19 cellular contexts compared by ENCODE assay signal in the genomic region with DNA sequence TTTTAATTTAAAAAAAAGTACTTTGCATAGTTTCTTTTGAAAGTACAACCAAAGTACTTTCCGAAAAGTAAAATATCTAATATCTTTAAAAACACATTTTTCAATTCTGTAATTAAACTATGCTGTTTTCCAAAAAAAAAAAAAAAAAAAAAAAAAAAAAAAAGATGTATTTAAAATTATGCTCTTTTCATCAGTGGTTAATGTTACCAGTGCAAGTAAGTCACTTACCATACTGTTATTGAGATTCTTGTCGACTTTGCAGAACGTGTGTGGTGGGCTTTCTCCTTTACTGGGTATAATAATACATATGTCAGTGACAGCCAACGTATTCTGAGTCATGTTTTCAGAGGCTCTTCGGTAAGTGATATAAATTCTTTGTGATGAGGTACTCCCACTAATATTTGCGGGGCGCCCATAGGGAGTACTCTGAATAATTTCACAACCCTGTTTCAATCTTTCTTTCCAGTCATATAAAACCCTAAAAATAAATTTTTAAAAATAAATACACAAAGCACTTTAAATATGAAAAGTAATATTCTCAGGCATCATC.
"Had no signal": no experiment of that assay in that cellular context is flagged by ENCODE, and none has a peak within 500 bp of the region (broad histone marks: within the 10 kb centered on the region; RNA-seq: fewer than 3 reads in every experiment).

No MANE protein-coding gene starts in this region.

- H3K27ac Mint-ChIP-seq: activated CD4-positive, alpha-beta T cell treated with anti-CD3 and anti-CD28 coated beads, Interleukin-2, amount 10 ng/mL, durations not matched to agents 24 days and 14 days; activated naive CD4-positive, alpha-beta T cell treated with anti-CD3 and anti-CD28 coated beads for 36 hours; activated T-helper 17 cell treated with anti-CD3 and anti-CD28 coated beads, Interleukin-2, amount 50 U/mL, for 72 hours; endodermal cell; nephron; type B pancreatic cell had no signal

- H3K4me3 ChIP-seq: spleen, testis had no signal

- H3K27me3 ChIP-seq: spleen, testis had no signal

- H3K9ac ChIP-seq: parathyroid adenoma had no signal

- H3K4me1 ChIP-seq: parathyroid adenoma, testis had no signal

- H3K9me3 ChIP-seq: spleen, testis had no signal

- H3K4me3 Mint-ChIP-seq: activated CD4-positive, alpha-beta T cell treated with anti-CD3 and anti-CD28 coated beads, Interleukin-2, amount 10 ng/mL, durations not matched to agents 24 days and 14 days; activated CD8-positive, alpha-beta T cell treated with anti-CD3 and anti-CD28 coated beads for 36 hours; activated naive CD4-positive, alpha-beta T cell treated with anti-CD3 and anti-CD28 coated beads for 36 hours; activated T-helper 17 cell treated with anti-CD3 and anti-CD28 coated beads, Interleukin-2, amount 50 U/mL, for 72 hours; endodermal cell; nephron; stimulated activated memory B cell treated with anti-CD40 and anti-IgM and Interleukin-4, amounts not matched to agents 10 μg/mL and 1 μg/mL and 100 μg/mL, for 72 hours; type B pancreatic cell had no signal

- H3K79me2 ChIP-seq: parathyroid adenoma had no signal

- H2AFZ ChIP-seq: parathyroid adenoma had no signal

- DNase-seq: activated CD4-positive, alpha-beta T cell treated with anti-CD3 and anti-CD28 coated beads, Interleukin-2, amount 10 ng/mL, durations not matched to agents 24 days and 14 days; activated CD4-positive, CD25-positive, alpha-beta regulatory T cell; activated CD8-positive, alpha-beta T cell treated with anti-CD3 and anti-CD28 coated beads for 36 hours; activated naive CD4-positive, alpha-beta T cell treated with anti-CD3 and anti-CD28 coated beads for 36 hours; activated T-cell treated with anti-CD3 and anti-CD28 coated beads, Interleukin-2, amount 50 U/mL, for 1 hour; endodermal cell; kidney; midbrain; spleen; stimulated activated CD4-positive, alpha-beta T cell treated with anti-CD3 and anti-CD28 coated beads, Interleukin-4, amount 100 ng/mL, for 4 hours; testis had no signal

- H3K9me3 Mint-ChIP-seq: activated CD4-positive, alpha-beta T cell treated with anti-CD3 and anti-CD28 coated beads, Interleukin-2, amount 10 ng/mL, durations not matched to agents 24 days and 14 days; activated CD8-positive, alpha-beta T cell treated with anti-CD3 and anti-CD28 coated beads for 36 hours; activated naive CD4-positive, alpha-beta T cell treated with anti-CD3 and anti-CD28 coated beads for 36 hours; activated T-helper 17 cell treated with anti-CD3 and anti-CD28 coated beads, Interleukin-2, amount 50 U/mL, for 72 hours; endodermal cell; nephron; stimulated activated memory B cell treated with anti-CD40 and anti-IgM and Interleukin-4, amounts not matched to agents 10 μg/mL and 1 μg/mL and 100 μg/mL, for 72 hours; type B pancreatic cell had no signal

- H3K27ac ChIP-seq: epithelial cell of prostate, parathyroid adenoma, spleen, testis had no signal

- H3K4me1 Mint-ChIP-seq: activated CD4-positive, alpha-beta T cell treated with anti-CD3 and anti-CD28 coated beads, Interleukin-2, amount 10 ng/mL, durations not matched to agents 24 days and 14 days; activated T-helper 17 cell treated with anti-CD3 and anti-CD28 coated beads, Interleukin-2, amount 50 U/mL, for 72 hours; endodermal cell; nephron had no signal

- H3K27me3 Mint-ChIP-seq: activated CD4-positive, alpha-beta T cell treated with anti-CD3 and anti-CD28 coated beads, Interleukin-2, amount 10 ng/mL, durations not matched to agents 24 days and 14 days; activated CD8-positive, alpha-beta T cell treated with anti-CD3 and anti-CD28 coated beads for 36 hours; activated T-helper 17 cell treated with anti-CD3 and anti-CD28 coated beads, Interleukin-2, amount 50 U/mL, for 72 hours; stimulated activated memory B cell treated with anti-CD40 and anti-IgM and Interleukin-4, amounts not matched to agents 10 μg/mL and 1 μg/mL and 100 μg/mL, for 72 hours; type B pancreatic cell had no signal

- ATAC-seq: activated CD8-positive, alpha-beta T cell treated with anti-CD3 and anti-CD28 coated beads for 36 hours; activated T-helper 17 cell treated with anti-CD3 and anti-CD28 coated beads, Interleukin-2, amount 50 U/mL, for 72 hours; left lobe of liver; sciatic nerve; stimulated activated memory B cell treated with anti-CD40 and anti-IgM and Interleukin-4, amounts not matched to agents 10 μg/mL and 1 μg/mL and 100 μg/mL, for 72 hours had no signal
